ENCODE assay signal across 19 cellular contexts in the genomic region with DNA sequence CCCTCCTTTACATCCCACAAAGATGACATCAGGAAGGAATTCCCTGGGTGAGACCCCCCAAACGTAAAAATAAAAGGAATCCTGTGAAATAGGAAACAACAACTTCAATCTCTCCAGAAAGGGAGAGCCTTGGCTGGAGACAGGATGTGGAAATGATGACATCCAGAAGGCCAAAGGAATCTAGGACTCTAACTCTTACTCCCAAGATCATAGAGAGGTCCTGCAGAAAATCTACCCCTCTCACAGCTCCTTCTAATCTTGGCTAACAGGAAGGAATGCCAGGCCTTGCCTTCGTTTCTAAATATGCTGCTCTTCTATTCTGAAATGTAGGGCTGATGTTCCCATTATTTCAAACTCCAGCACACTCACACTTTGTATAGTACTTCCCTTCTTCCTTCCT. TPM values are rescaled to one million over a fixed set of nuclear protein-coding genes. Genes with fewer than 3 reads are reported as not detected.
A peak's percentile ranks its signal among the peaks of the same experiment; 100 is the strongest.
DNase-seq lines count a peak whose midpoint lies in the region; FAIRE-seq and TF ChIP-seq lines count a peak whose summit lies in the region.
"Had no signal": no experiment of that assay in that cellular context is flagged by ENCODE, and none has a peak within 500 bp of the region (broad histone marks: within the 10 kb centered on the region; RNA-seq: fewer than 3 reads in every experiment).

No MANE protein-coding gene starts in this region.

- no peak overlapping the region for H3K4me3 ChIP-seq in astrocyte (ENCODE audit: insufficient read depth, low read depth, low read length)
- no peak overlapping the region for H3K4me3 ChIP-seq in fibroblast of villous mesenchyme (ENCODE audit: low read depth, low read length)
- H3K4me3 ChIP-seq in lower leg skin (ENCODE audit: low read depth, poor library complexity, severe bottlenecking), result no peak overlapping the region
- H3K4me3 ChIP-seq: SJSA1 had no signal

- intact Hi-C loops in lower leg skin (cut with DNase I; ENCODE audit: low total_unique reads), result no loop called here

- peaks cover 11% of the 10 kb centered on the region for H3K4me1 ChIP-seq in astrocyte (ENCODE audit: insufficient read depth, low read length)

- H3K4me2 ChIP-seq in astrocyte (ENCODE audit: low read length), result no peak overlapping the region

- no peaks in the 10 kb centered on the region for H3K9me3 Mint-ChIP-seq in astrocyte (ENCODE audit: unreplicated experiment)
- H3K9me3 Mint-ChIP-seq in osteocyte (ENCODE audit: unreplicated experiment), result no peaks in the 10 kb centered on the region

- H3K27me3 Mint-ChIP-seq in astrocyte (ENCODE audit: low read depth, unreplicated experiment) (no peaks in the 10 kb centered on the region), osteocyte (ENCODE audit: unreplicated experiment) (no peaks in the 10 kb centered on the region)

- H3K9me3 ChIP-seq in astrocyte (ENCODE audit: insufficient read depth, low read depth, low read length), result no peaks in the 10 kb centered on the region
- H3K9me3 ChIP-seq: SJSA1 had no signal

- peaks cover 73% of the 10 kb centered on the region for H3K79me2 ChIP-seq in astrocyte (ENCODE audit: insufficient read depth, low read length)

- H2AFZ ChIP-seq in astrocyte (ENCODE audit: low read depth, low read length), result no peak overlapping the region

- no peak overlapping the region for H3K9ac ChIP-seq in astrocyte (ENCODE audit: low read length)

- H3K27ac Mint-ChIP-seq in astrocyte (ENCODE audit: unreplicated experiment) (peak overlapping the region; percentile 86), osteocyte (ENCODE audit: unreplicated experiment) (peak overlapping the region; percentile 50)

- H3K4me3 Mint-ChIP-seq in astrocyte (ENCODE audit: unreplicated experiment) (no peak overlapping the region), osteocyte (ENCODE audit: unreplicated experiment) (no peak overlapping the region)

- no peaks in the 10 kb centered on the region for H3K27me3 ChIP-seq in astrocyte (ENCODE audit: insufficient read depth, low read length)
- H3K27me3 ChIP-seq: SJSA1 had no signal

- H3K36me3 ChIP-seq in astrocyte (ENCODE audit: insufficient read depth, low read length), result no peaks in the 10 kb centered on the region
- H3K36me3 ChIP-seq: SJSA1 had no signal

- H3K36me3 Mint-ChIP-seq in astrocyte (ENCODE audit: low read depth, unreplicated experiment) (no peaks in the 10 kb centered on the region), osteocyte (ENCODE audit: unreplicated experiment) (no peaks in the 10 kb centered on the region)

- TF ChIP-seq POLR2A in lower leg skin (IDR thresholded peaks at IDR 0.05), result no peak

- H3K27ac ChIP-seq in astrocyte (ENCODE audit: low read depth, low read length), result no peak overlapping the region
- H3K27ac ChIP-seq: C4-2B, SJSA1 had no signal

- WGBS in lower leg skin, 2 donors, result 52 to 53% methylated on average over 2 of the region's 2 CpGs

- peaks cover 97% of the 10 kb centered on the region for H4K20me1 ChIP-seq in astrocyte (ENCODE audit: insufficient read depth, low read length)

- DNase-seq in EL (peak; percentile 22), astrocyte (ENCODE audit: low read depth) (no peak), fibroblast of villous mesenchyme (ENCODE audit: low read depth) (peak; percentile 49), osteocyte (ENCODE audit: extremely low spot score, unreplicated experiment) (no peak), lower leg skin (ENCODE audit: low spot score in 2 of 2) (no peak), SW 1271 (lab: John Stamatoyannopoulos, UW) (no peak), NCI-H146 treated with DMSO at 0.1 percent for 48 hours (lab: John Stamatoyannopoulos, UW; ENCODE audit: unreplicated experiment) (no peak)
- no peak for DNase-seq in stimulated activated naive CD4-positive, alpha-beta T cell treated with Interleukin-2 at 50 U/mL for 16 hours (lab: John Stamatoyannopoulos, UW)
- DNase-seq: COR-L47; DMS53; NCI-H146; NCI-H2107; NCI-H345; NCI-H526 treated with DMSO at 0.1 percent for 48 hours; NK-92 treated with Interleukin-12 subunit alpha and Interleukin-12 subunit beta, amount 100 ng/mL, for 24 hours; OCI-M1 had no signal

- FAIRE-seq in astrocyte (lab: Jason Lieb, UNC), result no peak
- FAIRE-seq: GM12891 had no signal

- peaks cover 39% of the 10 kb centered on the region for H3K4me1 Mint-ChIP-seq in astrocyte (ENCODE audit: low read depth, unreplicated experiment)
- peaks cover 26% of the 10 kb centered on the region for H3K4me1 Mint-ChIP-seq in osteocyte (ENCODE audit: unreplicated experiment)

- TF ChIP-seq CTCF in astrocyte (IDR thresholded peaks at IDR 0.05; ENCODE audit: insufficient read depth, low read depth, low read length) (no peak), fibroblast of villous mesenchyme (IDR thresholded peaks at IDR 0.05; ENCODE audit: insufficient read depth, low read depth, low read length) (no peak), osteocyte (IDR thresholded peaks at IDR 0.05) (no peak), lower leg skin (IDR thresholded peaks at IDR 0.05) (no peak)

RNA-seq across cellular contexts. Expression of a gene that starts 40.8 kb away (rescaled TPM):
- total RNA-seq in astrocyte, result 24.4 and 29.2 TPM in 2 replicates
- 34.1 and 35.8 TPM in 2 replicates for total RNA-seq in fibroblast of villous mesenchyme
- total RNA-seq in osteocyte, result 42.2 and 42.7 TPM in 2 replicates
- 10 to 100 TPM; 16.3 to 30.9 (median 27.3) TPM for total RNA-seq in lower leg skin

Comparison
In these comparisons a context has a peak if more than half of its experiments do, and no peak if none do; other contexts are left out.
1. DNase-seq: peak in EL (single experiment) and fibroblast of villous mesenchyme (single experiment); none in astrocyte (single experiment), osteocyte (single experiment), lower leg skin (0 of 2), SW 1271 (0 of 2), stimulated activated naive CD4-positive, alpha-beta T cell treated with Interleukin-2 at 50 U/mL for 16 hours (single experiment) and NCI-H146 treated with DMSO at 0.1 percent for 48 hours (single experiment).